In genomic region chr14:99952453-99952852, GRCh38 we compare ENCODE assay signal across 20 cellular contexts.
"Had no signal": no experiment of that assay in that cellular context is flagged by ENCODE, and none has a peak within 500 bp of the region (broad histone marks: within the 10 kb centered on the region; RNA-seq: fewer than 3 reads in every experiment).

No MANE protein-coding gene starts in this region.

- H3K36me3 ChIP-seq: esophagus squamous epithelium, gastroesophageal sphincter, ovary, thyroid gland had no signal

- H3K36me3 Mint-ChIP-seq: naive thymus-derived CD4-positive, alpha-beta T cell; type B pancreatic cell had no signal

- H3K9me3 ChIP-seq: esophagus squamous epithelium, gastroesophageal sphincter, ovary, thyroid gland had no signal

- H3K27ac Mint-ChIP-seq: dendritic cell treated with granulocyte-macrophage colony-stimulating factor and Interleukin-4, amounts not matched to agents 40 ng/mL and 50 ng/mL, for 4 days; effector memory CD8-positive, alpha-beta T cell; progenitor cell of endocrine pancreas; type B pancreatic cell had no signal

- H3K9me3 Mint-ChIP-seq: dendritic cell treated with granulocyte-macrophage colony-stimulating factor and Interleukin-4, amounts not matched to agents 40 ng/mL and 50 ng/mL, for 4 days; neural crest cell; type B pancreatic cell had no signal

- H3K27ac ChIP-seq: esophagus squamous epithelium, gastroesophageal sphincter, ovary, thyroid gland had no signal

- DNase-seq: effector memory CD8-positive, alpha-beta T cell; esophagus squamous epithelium; foreskin fibroblast; glutamatergic neuron; islet precursor cell; mammary epithelial cell; naive thymus-derived CD4-positive, alpha-beta T cell; nucleus accumbens; ovary; right cardiac atrium; stimulated activated CD4-positive, alpha-beta T cell treated with anti-CD3 and anti-CD28 coated beads, Interleukin-2, amount 100 ng/mL, for 48 hours; stimulated activated naive CD4-positive, alpha-beta T cell treated with Interleukin-2 at 50 U/mL for 16 hours; thyroid gland had no signal

- H3K4me3 ChIP-seq: esophagus squamous epithelium, gastroesophageal sphincter, ovary, smooth muscle cell, thyroid gland had no signal

- ATAC-seq: gastroesophageal sphincter; left lobe of liver; naive thymus-derived CD4-positive, alpha-beta T cell; right cardiac atrium had no signal

- H3K4me3 Mint-ChIP-seq: dendritic cell treated with granulocyte-macrophage colony-stimulating factor and Interleukin-4, amounts not matched to agents 40 ng/mL and 50 ng/mL, for 4 days; naive thymus-derived CD4-positive, alpha-beta T cell; neural crest cell; type B pancreatic cell had no signal
